In the genomic region with DNA sequence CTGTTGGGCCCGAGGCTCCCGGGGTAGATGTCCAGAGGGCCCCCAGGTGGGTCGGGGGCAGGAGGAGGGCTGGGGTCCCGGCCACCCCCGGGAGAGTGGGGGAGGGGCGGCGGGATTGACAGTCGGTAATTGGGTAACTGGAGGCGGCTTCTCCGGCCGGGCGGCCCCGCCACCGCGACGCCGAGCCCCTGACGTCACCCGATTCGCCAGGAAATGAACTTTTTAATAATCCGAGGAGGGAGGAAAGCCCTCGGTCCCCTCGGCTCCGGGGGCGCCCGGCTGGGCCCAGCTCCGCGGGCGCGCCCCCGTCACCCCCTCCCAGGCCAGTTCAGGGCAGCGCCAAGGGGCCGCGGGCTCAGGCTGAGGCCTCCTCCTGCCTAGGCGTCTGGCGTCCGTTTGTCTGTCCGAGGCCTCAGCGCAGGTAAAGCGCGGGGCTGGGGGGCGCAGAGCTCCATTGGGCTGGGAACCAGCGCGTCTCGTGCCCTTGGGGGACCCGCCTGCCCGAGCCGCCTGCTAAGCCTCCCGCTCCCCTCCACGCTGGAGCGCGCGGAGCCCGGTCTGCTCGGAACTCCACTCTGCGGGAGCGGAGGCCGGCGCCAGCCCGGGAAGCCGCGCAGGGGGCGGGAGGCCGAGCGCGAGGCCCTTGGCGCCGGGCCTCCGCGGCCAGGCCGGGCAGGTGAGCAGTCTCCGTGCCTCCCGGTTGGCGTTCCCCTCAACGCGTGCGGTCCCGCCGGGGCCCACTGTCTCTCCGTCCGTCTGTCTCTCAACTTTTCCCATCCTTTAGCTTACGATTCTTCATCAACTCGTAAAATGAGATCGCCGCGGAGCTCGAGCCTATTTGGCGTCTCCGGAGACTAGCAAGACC, we compare ENCODE assay signal across 9 cellular contexts. TPM values are rescaled to one million over a fixed set of nuclear protein-coding genes. Genes with fewer than 3 reads are reported as not detected.
DNase-seq lines count a peak whose midpoint lies in the region; ATAC-seq, FAIRE-seq and TF ChIP-seq lines count a peak whose summit lies in the region.
"Had no signal": no experiment of that assay in that cellular context is flagged by ENCODE, and none has a peak within 500 bp of the region (broad histone marks: within the 10 kb centered on the region; RNA-seq: fewer than 3 reads in every experiment).

No MANE protein-coding gene starts in this region.

- H3K4me3 ChIP-seq in AG04449 (ENCODE audit: low read depth, low read length) (peak overlapping the region; percentile 82), Panc1 (ENCODE audit: low read depth in 2 of 2, low read length in 2 of 2) (peak overlapping the region; percentile 90 to 92), bronchial epithelial cell (ENCODE audit: low read depth, low read length) (peak overlapping the region; percentile 36), left lung (peak overlapping the region; percentile 41 to 59), suprapubic skin (peak overlapping the region; percentile 68)

- intact Hi-C loops in Panc1 (cut with micrococcal nuclease; ENCODE audit: unreplicated experiment) (no loop called here), left lung (cut with DNase I) (no loop called here)

- in situ Hi-C loops in Panc1 (cut with HindIII; ENCODE audit: low pct_unique_long_range_greater_than_20kb, low sequenced_read_pairs), result no loop called here

- no peak for FAIRE-seq in bronchial epithelial cell (lab: Jason Lieb, UNC)

- TF ChIP-seq EP300 in suprapubic skin (IDR thresholded peaks at IDR 0.05), result no peak

- H3K4me1 ChIP-seq in Panc1 (ENCODE audit: control insufficient read depth, insufficient read depth, low read length) (peaks cover 33% of the 10 kb centered on the region), left lung (peaks cover 34 to 63% of the 10 kb centered on the region in 2 donors), suprapubic skin (peaks cover 68% of the 10 kb centered on the region)

- H3K9me3 ChIP-seq in Panc1 (ENCODE audit: control insufficient read depth, insufficient read depth, low read depth, low read length) (no peaks in the 10 kb centered on the region), left lung (no peaks in the 10 kb centered on the region), suprapubic skin (no peaks in the 10 kb centered on the region)

- TF ChIP-seq CTCF in AG04449 (IDR thresholded peaks at IDR 0.05; ENCODE audit: insufficient read depth, low read length, missing control alignments) (no peak), Panc1 (IDR thresholded peaks at IDR 0.05) (no peak), bronchial epithelial cell (IDR thresholded peaks at IDR 0.05; ENCODE audit: insufficient read depth, low read length, severe bottlenecking) (no peak), left lung (IDR thresholded peaks at IDR 0.05) (no peak), suprapubic skin (IDR thresholded peaks at IDR 0.05) (no peak)

- ATAC-seq in Panc1 (peak; percentile 23), left lung (peak; percentile 13), HG02571 (IDR thresholded peaks at IDR 0.05; ENCODE audit: unreplicated experiment) (no peak)

- 2% methylated on average over 67 of the region's 89 CpGs for WGBS in suprapubic skin

- no peak for DNase-seq in AG04449 (ENCODE audit: low read depth, low spot score)
- peak; percentile 47 for DNase-seq in H4 (ENCODE audit: low spot score)
- no peak for DNase-seq in Panc1 (ENCODE audit: low read depth, low spot score)
- DNase-seq in bronchial epithelial cell (ENCODE audit: low read depth), result no peak
- DNase-seq in left lung, result peak in 1 of 2 donors; percentile 79
- DNase-seq in suprapubic skin (ENCODE audit: low spot score in 2 of 2), result peak; percentile 69 to 71
- DNase-seq in NCI-H187 treated with DMSO at 0.1 percent for 48 hours (lab: John Stamatoyannopoulos, UW), result no peak

- H3K27ac ChIP-seq in Panc1 (ENCODE audit: low read length), result peak overlapping the region; percentile 97
- H3K27ac ChIP-seq in left lung, result peak overlapping the region; percentile 79 to 83
- H3K27ac ChIP-seq in suprapubic skin, result peak overlapping the region; percentile 72

- TF ChIP-seq POLR2A in suprapubic skin (IDR thresholded peaks at IDR 0.05), result peak in 1 of 2 donors; percentile 9

- no TSS peak for BruUV-seq in Panc1 (replicated peaks; lab: Mats Ljungman, UMichigan)

- H3K27me3 ChIP-seq in Panc1 (ENCODE audit: control insufficient read depth, insufficient read depth, low read length), result no peaks in the 10 kb centered on the region
- peaks cover 79% of the 10 kb centered on the region for H3K27me3 ChIP-seq in bronchial epithelial cell (ENCODE audit: control insufficient read depth, insufficient read depth, low read length)
- H3K27me3 ChIP-seq in left lung, result peaks cover 100% of the 10 kb centered on the region in 2 donors
- peaks cover 100% of the 10 kb centered on the region for H3K27me3 ChIP-seq in suprapubic skin

- H3K36me3 ChIP-seq in Panc1 (ENCODE audit: control insufficient read depth, insufficient read depth, low read length) (peaks cover 3% of the 10 kb centered on the region), bronchial epithelial cell (ENCODE audit: control insufficient read depth, insufficient read depth, low read length) (no peaks in the 10 kb centered on the region), left lung (no peaks in the 10 kb centered on the region), suprapubic skin (no peaks in the 10 kb centered on the region)

- POLR2A ChIA-PET in AG04449 (lab: Yijun Ruan, JAX) (no interaction called here), Panc1 (lab: Charles Lee) (interaction anchor here (0.6 to 0.7 kb wide), 2 partner anchors 17 to 123 kb away, joined by 4 to 8 read pairs; no protein-coding TSS in a partner anchor)

- CTCF ChIA-PET in AG04449 (lab: Yijun Ruan, JAX), result interaction anchor here (0.9 to 4.5 kb wide), 11 partner anchors 8 to 394 kb away, joined by 3 to 30 read pairs (median 5); no protein-coding TSS in a partner anchor
- CTCF ChIA-PET in Panc1 (lab: Charles Lee), result interaction anchor here (0.7 to 2.4 kb wide), 3 partner anchors 62 to 182 kb away, joined by 3 to 7 read pairs (median 4); no protein-coding TSS in a partner anchor

RNA-seq across cellular contexts. Expression of a gene that starts 3.8 kb away (rescaled TPM):
- 4.0 TPM in 2 replicates for total RNA-seq in H4 (2014; rRNA removed; shearing (Covaris generic))
- 74.6 TPM for total RNA-seq in Panc1 (2021; ENCODE audit: unreplicated experiment)
- 68.5 TPM for polyA plus RNA-seq in Panc1 (2012; ENCODE audit: insufficient read length)
- under 0.01 TPM in 1 of 2 replicates, not detected in the other for total RNA-seq in bronchial epithelial cell
- total RNA-seq in left lung, result 10 to 100 TPM; 16.5 to 43.0 TPM
- total RNA-seq in suprapubic skin, result 10 to 100 TPM in 1 of 4 donors, 1 to 10 TPM in 3; 2.4 to 10.3 (median 5.4) TPM

RNA-seq across cellular contexts. Expression of a gene that starts 22.5 kb away (rescaled TPM):
- not detected in 2 replicates for total RNA-seq in H4 (2014; rRNA removed; shearing (Covaris generic))
- total RNA-seq in Panc1 (2021; ENCODE audit: unreplicated experiment), result not detected
- not detected for polyA plus RNA-seq in Panc1 (2012; ENCODE audit: insufficient read length)
- total RNA-seq in bronchial epithelial cell, result not detected in 2 replicates
- not detected for total RNA-seq in left lung
- not detected for total RNA-seq in suprapubic skin
- total RNA-seq: dermis microvascular lymphatic vessel endothelial cell had no signal

Comparison
In these comparisons a context has a peak if more than half of its experiments do, and no peak if none do; other contexts are left out.
1. DNase-seq: peak in H4 (single experiment) and suprapubic skin (2 of 2); none in AG04449 (single experiment), Panc1 (single experiment), bronchial epithelial cell (single experiment) and NCI-H187 treated with DMSO at 0.1 percent for 48 hours (single experiment).
2. H3K4me3 ChIP-seq: peak in every context shown above with its lines; median percentile 91 in Panc1; 82 in AG04449; 68 in suprapubic skin; 50 in left lung; 36 in bronchial epithelial cell.
3. Peak in every context shown above with its lines, with median percentiles within 50 percentile points of each other: H3K27ac ChIP-seq.